ENCODE assay signal across 9 cellular contexts in the genomic region with DNA sequence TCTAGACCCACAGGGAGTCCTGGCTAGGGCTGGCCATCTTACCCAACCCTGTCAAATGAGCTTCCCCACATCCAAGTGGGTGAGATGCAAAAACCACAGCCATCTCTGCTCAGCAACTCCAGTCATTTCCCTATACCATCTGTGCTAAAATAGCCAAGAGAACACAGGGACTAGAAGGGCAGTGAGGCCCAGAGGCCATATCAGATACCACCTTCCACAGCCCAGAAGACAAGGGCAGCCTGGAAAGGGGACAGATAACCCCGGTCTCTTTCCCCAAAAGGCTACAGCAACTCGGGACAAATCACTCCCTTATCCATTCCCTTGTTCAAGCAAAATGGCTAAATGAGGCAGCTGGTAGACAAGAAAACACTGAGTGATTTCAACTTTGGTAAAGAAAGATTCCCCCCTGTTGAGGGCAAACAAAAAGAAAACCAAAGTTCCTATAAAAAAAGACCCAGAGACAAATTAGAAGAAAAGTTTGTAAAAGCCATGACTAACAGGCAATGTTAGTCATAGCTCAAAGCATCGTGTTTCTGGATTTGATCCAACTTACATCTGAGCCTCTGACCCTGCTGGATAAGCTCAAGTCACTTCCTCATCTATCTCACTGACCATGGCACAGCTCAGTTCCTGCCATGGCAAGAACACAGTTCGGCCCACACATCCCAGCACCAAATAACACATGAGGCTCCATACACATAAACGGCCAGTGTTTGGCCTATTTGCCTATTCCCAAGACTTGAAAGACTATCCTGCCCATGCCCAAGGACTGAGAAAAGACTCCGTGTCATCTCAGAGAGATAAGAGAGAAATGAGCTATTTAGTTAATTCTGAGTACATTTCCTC.
DNase-seq lines count a peak whose midpoint lies in the region; ATAC-seq and TF ChIP-seq lines count a peak whose summit lies in the region.
"Had no signal": no experiment of that assay in that cellular context is flagged by ENCODE, and none has a peak within 500 bp of the region (broad histone marks: within the 10 kb centered on the region; RNA-seq: fewer than 3 reads in every experiment).

No MANE protein-coding gene starts in this region.

- TF ChIP-seq CTCF in HFF-Myc (IDR thresholded peaks at IDR 0.05; ENCODE audit: low read depth, low read length, missing control alignments) = no peak

- H3K4me3 ChIP-seq in HFF-Myc (replicated peaks; ENCODE audit: low read depth, low read length) = no peak overlapping the region

- ATAC-seq in GM21423 (IDR thresholded peaks at IDR 0.05; ENCODE audit: unreplicated experiment) (no peak), GM18498 (IDR thresholded peaks at IDR 0.05; ENCODE audit: unreplicated experiment) (no peak)

- DNase-seq in HFF-Myc (ENCODE audit: extremely low read depth, low read depth) = peak; percentile 85
- DNase-seq in SKM-1 treated with dmso at 0.1 percent for 144 hours (lab: John Stamatoyannopoulos, UW; ENCODE audit: unreplicated experiment) = peak; percentile 42
- peak; percentile 84 for DNase-seq in foreskin melanocyte
- peak; percentile 87 for DNase-seq in smooth muscle cell of the brain vasculature (ENCODE audit: low read depth, low spot score)
- no peak for DNase-seq in iPS-NIHi7 (ENCODE audit: extremely low spot score)
- DNase-seq in NCI-H2227 (lab: John Stamatoyannopoulos, UW; ENCODE audit: unreplicated experiment) = no peak
- DNase-seq: hippocampal formation had no signal

Comparison
In these comparisons a context has a peak if more than half of its experiments do, and no peak if none do; other contexts are left out.
1. DNase-seq: peak in HFF-Myc (single experiment), SKM-1 treated with dmso at 0.1 percent for 144 hours (single experiment), foreskin melanocyte (single experiment) and smooth muscle cell of the brain vasculature (single experiment); none in iPS-NIHi7 (single experiment) and NCI-H2227 (single experiment).